In the genomic region with DNA sequence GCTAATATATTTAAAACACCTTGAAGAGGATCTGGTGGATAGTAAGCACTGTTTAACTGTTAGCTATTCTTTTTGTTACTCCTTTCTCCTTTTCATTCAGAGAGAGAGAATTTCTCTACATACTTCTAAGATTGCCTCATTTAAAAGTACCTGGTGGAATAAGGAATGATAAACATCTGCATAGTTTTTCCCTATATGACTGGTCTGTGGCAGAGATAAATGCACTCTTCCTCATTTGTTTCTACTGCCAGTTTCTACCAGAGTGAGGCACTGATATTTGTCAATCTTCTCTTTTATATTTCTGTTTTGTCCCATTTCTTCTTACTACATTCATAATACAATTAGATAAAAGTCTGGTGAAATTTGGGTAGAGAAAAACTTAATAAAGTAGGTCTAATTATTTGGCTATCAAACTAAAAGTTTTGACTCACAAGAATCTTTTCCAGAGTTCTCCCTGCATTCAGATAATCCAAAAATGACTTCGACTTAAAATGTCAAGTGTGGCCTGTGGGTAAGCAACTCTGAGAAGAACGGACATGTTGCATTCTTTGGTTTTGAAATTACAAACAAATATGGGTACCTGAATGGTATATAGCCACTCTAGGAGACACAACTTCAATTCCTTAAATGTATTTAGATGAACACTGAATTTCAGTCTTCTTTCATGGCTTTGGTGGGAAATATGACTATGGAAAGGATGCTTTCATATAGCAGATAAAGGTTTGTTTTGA, we compare ENCODE assay signal across 1 cellular context.
TF ChIP-seq lines count a peak whose summit lies in the region.

No MANE protein-coding gene starts in this region.

TF ChIP-seq in HEK293, 187 proteins besides CTCF, POLR2A, EP300 and RAD21 (continued from another document):
- TF ChIP-seq ZBTB21 (tag by site-specific recombination; IDR thresholded peaks at IDR 0.05) (no peak), ZNF549 (tag by site-specific recombination; IDR thresholded peaks at IDR 0.05) (no peak), ZNF266 (tag by site-specific recombination; IDR thresholded peaks at IDR 0.05; ENCODE audit: low read depth) (no peak), ZNF664 (tag by site-specific recombination; IDR thresholded peaks at IDR 0.05) (peak; percentile 88), ZNF830 (tag by site-specific recombination; IDR thresholded peaks at IDR 0.05; ENCODE audit: low read depth) (no peak), ZSCAN16 (tag by site-specific recombination; IDR thresholded peaks at IDR 0.05) (no peak), ZNF426 (tag by site-specific recombination; IDR thresholded peaks at IDR 0.05) (no peak), ZNF274 (IDR thresholded peaks at IDR 0.05; ENCODE audit: low read length) (no peak), ZNF274 (tag by site-specific recombination; IDR thresholded peaks at IDR 0.05; ENCODE audit: borderline replicate concordance) (no peak), SP2 (tag by site-specific recombination; IDR thresholded peaks at IDR 0.05) (no peak), WT1 (tag by site-specific recombination; IDR thresholded peaks at IDR 0.05) (no peak), ZNF175 (tag by site-specific recombination; IDR thresholded peaks at IDR 0.05) (no peak)
- TF ChIP-seq, protein P1, sequence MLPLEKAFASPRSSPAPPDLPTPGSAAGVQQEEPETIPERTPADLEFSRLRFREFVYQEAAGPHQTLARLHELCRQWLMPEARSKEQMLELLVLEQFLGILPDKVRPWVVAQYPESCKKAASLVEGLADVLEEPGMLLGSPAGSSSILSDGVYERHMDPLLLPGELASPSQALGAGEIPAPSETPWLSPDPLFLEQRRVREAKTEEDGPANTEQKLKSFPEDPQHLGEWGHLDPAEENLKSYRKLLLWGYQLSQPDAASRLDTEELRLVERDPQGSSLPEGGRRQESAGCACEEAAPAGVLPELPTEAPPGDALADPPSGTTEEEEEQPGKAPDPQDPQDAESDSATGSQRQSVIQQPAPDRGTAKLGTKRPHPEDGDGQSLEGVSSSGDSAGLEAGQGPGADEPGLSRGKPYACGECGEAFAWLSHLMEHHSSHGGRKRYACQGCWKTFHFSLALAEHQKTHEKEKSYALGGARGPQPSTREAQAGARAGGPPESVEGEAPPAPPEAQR (tag by site-specific recombination; IDR thresholded peaks at IDR 0.05), result no peak
- TF ChIP-seq, protein P2, sequence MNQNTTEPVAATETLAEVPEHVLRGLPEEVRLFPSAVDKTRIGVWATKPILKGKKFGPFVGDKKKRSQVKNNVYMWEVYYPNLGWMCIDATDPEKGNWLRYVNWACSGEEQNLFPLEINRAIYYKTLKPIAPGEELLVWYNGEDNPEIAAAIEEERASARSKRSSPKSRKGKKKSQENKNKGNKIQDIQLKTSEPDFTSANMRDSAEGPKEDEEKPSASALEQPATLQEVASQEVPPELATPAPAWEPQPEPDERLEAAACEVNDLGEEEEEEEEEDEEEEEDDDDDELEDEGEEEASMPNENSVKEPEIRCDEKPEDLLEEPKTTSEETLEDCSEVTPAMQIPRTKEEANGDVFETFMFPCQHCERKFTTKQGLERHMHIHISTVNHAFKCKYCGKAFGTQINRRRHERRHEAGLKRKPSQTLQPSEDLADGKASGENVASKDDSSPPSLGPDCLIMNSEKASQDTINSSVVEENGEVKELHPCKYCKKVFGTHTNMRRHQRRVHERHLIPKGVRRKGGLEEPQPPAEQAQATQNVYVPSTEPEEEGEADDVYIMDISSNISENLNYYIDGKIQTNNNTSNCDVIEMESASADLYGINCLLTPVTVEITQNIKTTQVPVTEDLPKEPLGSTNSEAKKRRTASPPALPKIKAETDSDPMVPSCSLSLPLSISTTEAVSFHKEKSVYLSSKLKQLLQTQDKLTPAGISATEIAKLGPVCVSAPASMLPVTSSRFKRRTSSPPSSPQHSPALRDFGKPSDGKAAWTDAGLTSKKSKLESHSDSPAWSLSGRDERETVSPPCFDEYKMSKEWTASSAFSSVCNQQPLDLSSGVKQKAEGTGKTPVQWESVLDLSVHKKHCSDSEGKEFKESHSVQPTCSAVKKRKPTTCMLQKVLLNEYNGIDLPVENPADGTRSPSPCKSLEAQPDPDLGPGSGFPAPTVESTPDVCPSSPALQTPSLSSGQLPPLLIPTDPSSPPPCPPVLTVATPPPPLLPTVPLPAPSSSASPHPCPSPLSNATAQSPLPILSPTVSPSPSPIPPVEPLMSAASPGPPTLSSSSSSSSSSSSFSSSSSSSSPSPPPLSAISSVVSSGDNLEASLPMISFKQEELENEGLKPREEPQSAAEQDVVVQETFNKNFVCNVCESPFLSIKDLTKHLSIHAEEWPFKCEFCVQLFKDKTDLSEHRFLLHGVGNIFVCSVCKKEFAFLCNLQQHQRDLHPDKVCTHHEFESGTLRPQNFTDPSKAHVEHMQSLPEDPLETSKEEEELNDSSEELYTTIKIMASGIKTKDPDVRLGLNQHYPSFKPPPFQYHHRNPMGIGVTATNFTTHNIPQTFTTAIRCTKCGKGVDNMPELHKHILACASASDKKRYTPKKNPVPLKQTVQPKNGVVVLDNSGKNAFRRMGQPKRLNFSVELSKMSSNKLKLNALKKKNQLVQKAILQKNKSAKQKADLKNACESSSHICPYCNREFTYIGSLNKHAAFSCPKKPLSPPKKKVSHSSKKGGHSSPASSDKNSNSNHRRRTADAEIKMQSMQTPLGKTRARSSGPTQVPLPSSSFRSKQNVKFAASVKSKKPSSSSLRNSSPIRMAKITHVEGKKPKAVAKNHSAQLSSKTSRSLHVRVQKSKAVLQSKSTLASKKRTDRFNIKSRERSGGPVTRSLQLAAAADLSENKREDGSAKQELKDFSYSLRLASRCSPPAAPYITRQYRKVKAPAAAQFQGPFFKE (tag by site-specific recombination; IDR thresholded peaks at IDR 0.05; ENCODE audit: borderline replicate concordance), result no peak
TF ChIP-seq in HEK293: peak in this region for 2.
